Comparison of ENCODE assay signal across 1 cellular context in the genomic region with DNA sequence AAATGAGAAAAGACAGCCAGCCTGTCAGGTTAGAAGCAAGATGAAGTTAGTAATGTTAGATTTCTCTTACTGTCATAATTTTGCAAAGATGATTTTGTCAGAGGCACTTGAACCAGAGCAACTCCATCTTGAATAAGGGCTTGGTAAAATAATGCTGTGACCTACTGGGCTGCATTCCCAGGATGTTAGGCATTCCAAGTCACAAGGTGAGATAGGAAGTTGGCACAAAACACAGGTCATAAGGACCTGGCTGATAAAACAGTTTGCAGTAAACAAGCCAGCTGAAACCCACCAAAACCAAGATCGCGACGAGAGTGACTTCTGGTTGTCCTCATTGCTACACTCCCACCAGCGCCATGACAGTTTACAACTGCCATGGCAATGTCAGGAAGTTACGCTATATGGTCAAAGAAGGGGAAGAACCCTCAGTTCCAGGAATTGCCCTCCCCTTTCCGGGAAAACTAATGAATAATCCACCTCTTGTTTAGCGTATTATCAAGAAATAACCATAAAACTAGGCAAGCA.
TF ChIP-seq lines count a peak whose summit lies in the region.

No MANE protein-coding gene starts in this region.

TF ChIP-seq in K562, 482 proteins besides CTCF, POLR2A, EP300 and RAD21 (continued from another document and continues in another):
- TF ChIP-seq ZFP30 (CRISPR knock-in tag; IDR thresholded peaks at IDR 0.05; ENCODE audit: borderline replicate concordance) (no peak), ZFP1 (CRISPR knock-in tag; IDR thresholded peaks at IDR 0.05) (0 out of 2 replicates have a peak, but pooled peaks have one; percentile 56), BCL6 (CRISPR knock-in tag; IDR thresholded peaks at IDR 0.05) (peak; percentile 91), ZFPM2 (CRISPR knock-in tag; IDR thresholded peaks at IDR 0.05) (no peak), ZSCAN32 (CRISPR knock-in tag; IDR thresholded peaks at IDR 0.05) (0 out of 2 replicates have a peak, but pooled peaks have one; percentile 55), FOXM1 (IDR thresholded peaks at IDR 0.05; ENCODE audit: low read depth) (no peak), FOXM1 (CRISPR knock-in tag; IDR thresholded peaks at IDR 0.05; ENCODE audit: low read depth) (no peak), EP400 (IDR thresholded peaks at IDR 0.05) (peak; percentile 30; the same call in 1 of the 2 replicates), MEF2D (tag; conservative IDR thresholded peaks at IDR 0.05; ENCODE audit: low read depth) (peak; percentile 94), MEIS2 (IDR thresholded peaks at IDR 0.05; ENCODE audit: partially characterized antibody) (peak; percentile 51), ZNF239 (CRISPR knock-in tag; IDR thresholded peaks at IDR 0.05) (peak; percentile 88), YBX1 (IDR thresholded peaks at IDR 0.05) (no peak), U2AF1 (optimal IDR thresholded peaks at IDR 0.05; ENCODE audit: low read depth, low read length) (no peak), RBFOX2 (IDR thresholded peaks at IDR 0.05; ENCODE audit: low read depth, low read length) (no peak), ZNF583 (CRISPR knock-in tag; IDR thresholded peaks at IDR 0.05) (peak; percentile 91), KLF10 (CRISPR knock-in tag; IDR thresholded peaks at IDR 0.05) (no peak), DMBX1 (CRISPR knock-in tag; IDR thresholded peaks at IDR 0.05; ENCODE audit: borderline replicate concordance) (peak; percentile 99), SMAD3 (CRISPR knock-in tag; conservative IDR thresholded peaks at IDR 0.05) (peak; percentile 95), POLR3A (IDR thresholded peaks at IDR 0.05; ENCODE audit: borderline replicate concordance, extremely low read depth, insufficient read depth, insufficient read length) (no peak), ZFP36 (IDR thresholded peaks at IDR 0.05; ENCODE audit: low read depth, low read length, partially characterized antibody) (no peak), NFRKB (IDR thresholded peaks at IDR 0.05; ENCODE audit: low read depth) (peak; percentile 64; the same call in 1 of the 2 replicates), ZNF41 (CRISPR knock-in tag; conservative IDR thresholded peaks at IDR 0.05) (peak; percentile 86), MAFG (tag; conservative IDR thresholded peaks at IDR 0.05) (peak; percentile 32), NFXL1 (CRISPR knock-in tag; IDR thresholded peaks at IDR 0.05) (peak; percentile 89; the same call in 1 of the 2 replicates), SMARCA4 (IDR thresholded peaks at IDR 0.05) (no peak; the same call in 1 of the 2 replicates), ZNF384 (IDR thresholded peaks at IDR 0.05; ENCODE audit: low read depth, low read length) (no peak), ZNF354B (CRISPR knock-in tag; IDR thresholded peaks at IDR 0.05) (peak; percentile 75), CEBPB (tag; IDR thresholded peaks at IDR 0.05) (peak; percentile 52; the same call in 1 of the 2 replicates), ZNF644 (tag; IDR thresholded peaks at IDR 0.05; ENCODE audit: low read depth) (peak; percentile 68; the same call in 1 of the 2 replicates), ZNF134 (CRISPR knock-in tag; conservative IDR thresholded peaks at IDR 0.05) (peak; percentile 70), ZNF174 (CRISPR knock-in tag; IDR thresholded peaks at IDR 0.05) (no peak)
- TF ChIP-seq, protein P1, sequence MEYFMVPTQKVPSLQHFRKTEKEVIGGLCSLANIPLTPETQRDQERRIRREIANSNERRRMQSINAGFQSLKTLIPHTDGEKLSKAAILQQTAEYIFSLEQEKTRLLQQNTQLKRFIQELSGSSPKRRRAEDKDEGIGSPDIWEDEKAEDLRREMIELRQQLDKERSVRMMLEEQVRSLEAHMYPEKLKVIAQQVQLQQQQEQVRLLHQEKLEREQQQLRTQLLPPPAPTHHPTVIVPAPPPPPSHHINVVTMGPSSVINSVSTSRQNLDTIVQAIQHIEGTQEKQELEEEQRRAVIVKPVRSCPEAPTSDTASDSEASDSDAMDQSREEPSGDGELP (CRISPR knock-in tag; IDR thresholded peaks at IDR 0.05; ENCODE audit: borderline replicate concordance): no peak
- TF ChIP-seq, protein P2, sequence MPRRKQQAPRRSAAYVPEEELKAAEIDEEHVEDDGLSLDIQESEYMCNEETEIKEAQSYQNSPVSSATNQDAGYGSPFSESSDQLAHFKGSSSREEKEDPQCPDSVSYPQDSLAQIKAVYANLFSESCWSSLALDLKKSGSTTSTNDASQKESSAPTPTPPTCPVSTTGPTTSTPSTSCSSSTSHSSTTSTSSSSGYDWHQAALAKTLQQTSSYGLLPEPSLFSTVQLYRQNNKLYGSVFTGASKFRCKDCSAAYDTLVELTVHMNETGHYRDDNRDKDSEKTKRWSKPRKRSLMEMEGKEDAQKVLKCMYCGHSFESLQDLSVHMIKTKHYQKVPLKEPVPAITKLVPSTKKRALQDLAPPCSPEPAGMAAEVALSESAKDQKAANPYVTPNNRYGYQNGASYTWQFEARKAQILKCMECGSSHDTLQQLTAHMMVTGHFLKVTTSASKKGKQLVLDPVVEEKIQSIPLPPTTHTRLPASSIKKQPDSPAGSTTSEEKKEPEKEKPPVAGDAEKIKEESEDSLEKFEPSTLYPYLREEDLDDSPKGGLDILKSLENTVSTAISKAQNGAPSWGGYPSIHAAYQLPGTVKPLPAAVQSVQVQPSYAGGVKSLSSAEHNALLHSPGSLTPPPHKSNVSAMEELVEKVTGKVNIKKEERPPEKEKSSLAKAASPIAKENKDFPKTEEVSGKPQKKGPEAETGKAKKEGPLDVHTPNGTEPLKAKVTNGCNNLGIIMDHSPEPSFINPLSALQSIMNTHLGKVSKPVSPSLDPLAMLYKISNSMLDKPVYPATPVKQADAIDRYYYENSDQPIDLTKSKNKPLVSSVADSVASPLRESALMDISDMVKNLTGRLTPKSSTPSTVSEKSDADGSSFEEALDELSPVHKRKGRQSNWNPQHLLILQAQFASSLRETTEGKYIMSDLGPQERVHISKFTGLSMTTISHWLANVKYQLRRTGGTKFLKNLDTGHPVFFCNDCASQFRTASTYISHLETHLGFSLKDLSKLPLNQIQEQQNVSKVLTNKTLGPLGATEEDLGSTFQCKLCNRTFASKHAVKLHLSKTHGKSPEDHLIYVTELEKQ (CRISPR knock-in tag; IDR thresholded peaks at IDR 0.05): peak; percentile 88
- TF ChIP-seq, protein P3, sequence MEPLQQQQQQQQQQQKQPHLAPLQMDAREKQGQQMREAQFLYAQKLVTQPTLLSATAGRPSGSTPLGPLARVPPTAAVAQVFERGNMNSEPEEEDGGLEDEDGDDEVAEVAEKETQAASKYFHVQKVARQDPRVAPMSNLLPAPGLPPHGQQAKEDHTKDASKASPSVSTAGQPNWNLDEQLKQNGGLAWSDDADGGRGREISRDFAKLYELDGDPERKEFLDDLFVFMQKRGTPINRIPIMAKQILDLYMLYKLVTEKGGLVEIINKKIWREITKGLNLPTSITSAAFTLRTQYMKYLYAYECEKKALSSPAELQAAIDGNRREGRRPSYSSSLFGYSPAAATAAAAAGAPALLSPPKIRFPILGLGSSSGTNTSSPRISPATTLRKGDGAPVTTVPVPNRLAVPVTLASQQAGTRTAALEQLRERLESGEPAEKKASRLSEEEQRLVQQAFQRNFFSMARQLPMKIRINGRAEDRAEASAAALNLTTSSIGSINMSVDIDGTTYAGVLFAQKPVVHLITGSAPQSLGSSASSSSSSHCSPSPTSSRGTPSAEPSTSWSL (CRISPR knock-in tag; IDR thresholded peaks at IDR 0.05; ENCODE audit: borderline replicate concordance): no peak
- TF ChIP-seq, protein P4, sequence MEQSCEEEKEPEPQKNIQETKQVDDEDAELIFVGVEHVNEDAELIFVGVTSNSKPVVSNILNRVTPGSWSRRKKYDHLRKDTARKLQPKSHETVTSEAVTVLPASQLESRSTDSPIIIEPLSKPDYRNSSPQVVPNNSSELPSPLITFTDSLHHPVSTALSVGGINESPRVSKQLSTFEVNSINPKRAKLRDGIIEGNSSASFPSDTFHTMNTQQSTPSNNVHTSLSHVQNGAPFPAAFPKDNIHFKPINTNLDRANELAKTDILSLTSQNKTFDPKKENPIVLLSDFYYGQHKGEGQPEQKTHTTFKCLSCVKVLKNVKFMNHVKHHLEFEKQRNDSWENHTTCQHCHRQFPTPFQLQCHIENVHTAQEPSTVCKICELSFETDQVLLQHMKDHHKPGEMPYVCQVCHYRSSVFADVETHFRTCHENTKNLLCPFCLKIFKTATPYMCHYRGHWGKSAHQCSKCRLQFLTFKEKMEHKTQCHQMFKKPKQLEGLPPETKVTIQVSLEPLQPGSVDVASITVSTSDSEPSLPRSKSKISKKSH (CRISPR knock-in tag; IDR thresholded peaks at IDR 0.05): 0 out of 2 replicates have a peak, but pooled peaks have one; percentile 56
- TF ChIP-seq, protein P5, sequence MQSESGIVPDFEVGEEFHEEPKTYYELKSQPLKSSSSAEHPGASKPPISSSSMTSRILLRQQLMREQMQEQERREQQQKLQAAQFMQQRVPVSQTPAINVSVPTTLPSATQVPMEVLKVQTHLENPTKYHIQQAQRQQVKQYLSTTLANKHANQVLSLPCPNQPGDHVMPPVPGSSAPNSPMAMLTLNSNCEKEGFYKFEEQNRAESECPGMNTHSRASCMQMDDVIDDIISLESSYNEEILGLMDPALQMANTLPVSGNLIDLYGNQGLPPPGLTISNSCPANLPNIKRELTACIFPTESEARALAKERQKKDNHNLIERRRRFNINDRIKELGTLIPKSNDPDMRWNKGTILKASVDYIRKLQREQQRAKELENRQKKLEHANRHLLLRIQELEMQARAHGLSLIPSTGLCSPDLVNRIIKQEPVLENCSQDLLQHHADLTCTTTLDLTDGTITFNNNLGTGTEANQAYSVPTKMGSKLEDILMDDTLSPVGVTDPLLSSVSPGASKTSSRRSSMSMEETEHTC (IDR thresholded peaks at IDR 0.05): no peak
- TF ChIP-seq, protein P6, sequence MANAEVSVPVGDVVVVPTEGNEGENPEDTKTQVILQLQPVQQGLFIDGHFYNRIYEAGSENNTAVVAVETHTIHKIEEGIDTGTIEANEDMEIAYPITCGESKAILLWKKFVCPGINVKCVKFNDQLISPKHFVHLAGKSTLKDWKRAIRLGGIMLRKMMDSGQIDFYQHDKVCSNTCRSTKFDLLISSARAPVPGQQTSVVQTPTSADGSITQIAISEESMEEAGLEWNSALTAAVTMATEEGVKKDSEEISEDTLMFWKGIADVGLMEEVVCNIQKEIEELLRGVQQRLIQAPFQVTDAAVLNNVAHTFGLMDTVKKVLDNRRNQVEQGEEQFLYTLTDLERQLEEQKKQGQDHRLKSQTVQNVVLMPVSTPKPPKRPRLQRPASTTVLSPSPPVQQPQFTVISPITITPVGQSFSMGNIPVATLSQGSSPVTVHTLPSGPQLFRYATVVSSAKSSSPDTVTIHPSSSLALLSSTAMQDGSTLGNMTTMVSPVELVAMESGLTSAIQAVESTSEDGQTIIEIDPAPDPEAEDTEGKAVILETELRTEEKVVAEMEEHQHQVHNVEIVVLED (CRISPR knock-in tag; IDR thresholded peaks at IDR 0.05): peak; percentile 63
- TF ChIP-seq, protein P7, sequence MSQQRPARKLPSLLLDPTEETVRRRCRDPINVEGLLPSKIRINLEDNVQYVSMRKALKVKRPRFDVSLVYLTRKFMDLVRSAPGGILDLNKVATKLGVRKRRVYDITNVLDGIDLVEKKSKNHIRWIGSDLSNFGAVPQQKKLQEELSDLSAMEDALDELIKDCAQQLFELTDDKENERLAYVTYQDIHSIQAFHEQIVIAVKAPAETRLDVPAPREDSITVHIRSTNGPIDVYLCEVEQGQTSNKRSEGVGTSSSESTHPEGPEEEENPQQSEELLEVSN (IDR thresholded peaks at IDR 0.05; ENCODE audit: borderline replicate concordance in 1 of 2, extremely low read depth in 1 of 2, insufficient read depth in 1 of 2, insufficient read length in 1 of 2, low read depth in 1 of 2, low read length in 1 of 2, poor library complexity in 1 of 2, severe bottlenecking in 1 of 2): no peak
- TF ChIP-seq, protein P8, sequence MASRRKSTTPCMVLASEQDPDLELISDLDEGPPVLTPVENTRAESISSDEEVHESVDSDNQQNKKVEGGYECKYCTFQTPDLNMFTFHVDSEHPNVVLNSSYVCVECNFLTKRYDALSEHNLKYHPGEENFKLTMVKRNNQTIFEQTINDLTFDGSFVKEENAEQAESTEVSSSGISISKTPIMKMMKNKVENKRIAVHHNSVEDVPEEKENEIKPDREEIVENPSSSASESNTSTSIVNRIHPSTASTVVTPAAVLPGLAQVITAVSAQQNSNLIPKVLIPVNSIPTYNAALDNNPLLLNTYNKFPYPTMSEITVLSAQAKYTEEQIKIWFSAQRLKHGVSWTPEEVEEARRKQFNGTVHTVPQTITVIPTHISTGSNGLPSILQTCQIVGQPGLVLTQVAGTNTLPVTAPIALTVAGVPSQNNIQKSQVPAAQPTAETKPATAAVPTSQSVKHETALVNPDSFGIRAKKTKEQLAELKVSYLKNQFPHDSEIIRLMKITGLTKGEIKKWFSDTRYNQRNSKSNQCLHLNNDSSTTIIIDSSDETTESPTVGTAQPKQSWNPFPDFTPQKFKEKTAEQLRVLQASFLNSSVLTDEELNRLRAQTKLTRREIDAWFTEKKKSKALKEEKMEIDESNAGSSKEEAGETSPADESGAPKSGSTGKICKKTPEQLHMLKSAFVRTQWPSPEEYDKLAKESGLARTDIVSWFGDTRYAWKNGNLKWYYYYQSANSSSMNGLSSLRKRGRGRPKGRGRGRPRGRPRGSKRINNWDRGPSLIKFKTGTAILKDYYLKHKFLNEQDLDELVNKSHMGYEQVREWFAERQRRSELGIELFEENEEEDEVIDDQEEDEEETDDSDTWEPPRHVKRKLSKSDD (conservative IDR thresholded peaks at IDR 0.05; ENCODE audit: low read length): no peak
- TF ChIP-seq, protein P9, sequence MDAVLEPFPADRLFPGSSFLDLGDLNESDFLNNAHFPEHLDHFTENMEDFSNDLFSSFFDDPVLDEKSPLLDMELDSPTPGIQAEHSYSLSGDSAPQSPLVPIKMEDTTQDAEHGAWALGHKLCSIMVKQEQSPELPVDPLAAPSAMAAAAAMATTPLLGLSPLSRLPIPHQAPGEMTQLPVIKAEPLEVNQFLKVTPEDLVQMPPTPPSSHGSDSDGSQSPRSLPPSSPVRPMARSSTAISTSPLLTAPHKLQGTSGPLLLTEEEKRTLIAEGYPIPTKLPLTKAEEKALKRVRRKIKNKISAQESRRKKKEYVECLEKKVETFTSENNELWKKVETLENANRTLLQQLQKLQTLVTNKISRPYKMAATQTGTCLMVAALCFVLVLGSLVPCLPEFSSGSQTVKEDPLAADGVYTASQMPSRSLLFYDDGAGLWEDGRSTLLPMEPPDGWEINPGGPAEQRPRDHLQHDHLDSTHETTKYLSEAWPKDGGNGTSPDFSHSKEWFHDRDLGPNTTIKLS (IDR thresholded peaks at IDR 0.05; ENCODE audit: borderline replicate concordance, low read depth): no peak
- TF ChIP-seq, protein P10, sequence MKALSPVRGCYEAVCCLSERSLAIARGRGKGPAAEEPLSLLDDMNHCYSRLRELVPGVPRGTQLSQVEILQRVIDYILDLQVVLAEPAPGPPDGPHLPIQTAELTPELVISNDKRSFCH (CRISPR knock-in tag; IDR thresholded peaks at IDR 0.05): peak; percentile 79; the same call in 1 of the 2 replicates
- TF ChIP-seq, protein P10 (tag; IDR thresholded peaks at IDR 0.05): peak; percentile 87
- TF ChIP-seq, protein P11, sequence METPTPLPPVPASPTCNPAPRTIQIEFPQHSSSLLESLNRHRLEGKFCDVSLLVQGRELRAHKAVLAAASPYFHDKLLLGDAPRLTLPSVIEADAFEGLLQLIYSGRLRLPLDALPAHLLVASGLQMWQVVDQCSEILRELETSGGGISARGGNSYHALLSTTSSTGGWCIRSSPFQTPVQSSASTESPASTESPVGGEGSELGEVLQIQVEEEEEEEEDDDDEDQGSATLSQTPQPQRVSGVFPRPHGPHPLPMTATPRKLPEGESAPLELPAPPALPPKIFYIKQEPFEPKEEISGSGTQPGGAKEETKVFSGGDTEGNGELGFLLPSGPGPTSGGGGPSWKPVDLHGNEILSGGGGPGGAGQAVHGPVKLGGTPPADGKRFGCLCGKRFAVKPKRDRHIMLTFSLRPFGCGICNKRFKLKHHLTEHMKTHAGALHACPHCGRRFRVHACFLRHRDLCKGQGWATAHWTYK (CRISPR knock-in tag; IDR thresholded peaks at IDR 0.05): peak; percentile 94
